8 cellular contexts compared by ENCODE assay signal in genomic region chr19:38686530-38686888, GRCh38. TPM values are rescaled to one million over a fixed set of nuclear protein-coding genes. Genes with fewer than 3 reads are reported as not detected.
DNase-seq lines count a peak whose midpoint lies in the region; ATAC-seq and TF ChIP-seq lines count a peak whose summit lies in the region.

No MANE protein-coding gene starts in this region.

- peak overlapping the region in 1 of 2 donors; percentile 51 for H3K4me3 Mint-ChIP-seq in CD14-positive monocyte
- peak overlapping the region; percentile 56 for H3K4me3 Mint-ChIP-seq in activated naive CD8-positive, alpha-beta T cell treated with anti-CD3 and anti-CD28 coated beads, Interleukin-2, amount 10 ng/mL, durations not matched to agents 7 days and 5 days

- DNase-seq in CD14-positive monocyte (ENCODE audit: low spot score) (no peak), OCI-M1 (lab: John Stamatoyannopoulos, UW) (no peak), SKM-1 (lab: John Stamatoyannopoulos, UW; ENCODE audit: unreplicated experiment) (no peak), OCI-M2 (lab: John Stamatoyannopoulos, UW; ENCODE audit: unreplicated experiment) (no peak)
- DNase-seq in activated naive CD8-positive, alpha-beta T cell treated with anti-CD3 and anti-CD28 coated beads, Interleukin-2, amount 10 ng/mL, durations not matched to agents 7 days and 5 days = peak; percentile 50

- POLR2A ChIA-PET in activated naive CD8-positive, alpha-beta T cell treated with anti-CD3 and anti-CD28 coated beads, Interleukin-2, amount 10 ng/mL, durations not matched to agents 7 days and 5 days (lab: Charles Lee) = interaction anchor here (1.5 kb wide), 1 partner anchor 39 kb away, joined by 6 read pairs; the partner anchor contains the start of gene ACTN4

- ATAC-seq in HG03442 (IDR thresholded peaks at IDR 0.05; ENCODE audit: unreplicated experiment) (peak; percentile 41), HG03439 (IDR thresholded peaks at IDR 0.05; ENCODE audit: unreplicated experiment) (no peak)
- peak; percentile 91 for ATAC-seq in activated naive CD8-positive, alpha-beta T cell treated with anti-CD3 and anti-CD28 coated beads, Interleukin-2, amount 10 ng/mL, durations not matched to agents 7 days and 5 days (ENCODE audit: low read depth)

- H3K4me3 ChIP-seq in mucosa of rectum (ENCODE audit: low read length in 2 of 2) = peak overlapping the region in 1 of 2 donors; percentile 31

- H3K4me1 ChIP-seq in mucosa of rectum (ENCODE audit: control insufficient read depth in 2 of 2, insufficient read depth in 2 of 2, low read length in 2 of 2) = peaks cover 45 to 57% of the 10 kb centered on the region in 2 donors

- intact Hi-C loops in CD14-positive monocyte (cut with micrococcal nuclease) = no loop called here

- no peaks in the 10 kb centered on the region for H3K27me3 ChIP-seq in mucosa of rectum (ENCODE audit: control insufficient read depth in 2 of 2, insufficient read depth in 2 of 2, low read length in 2 of 2)

- peak overlapping the region; percentile 42 to 99 (median 96) for H3K27ac Mint-ChIP-seq in CD14-positive monocyte
- H3K27ac Mint-ChIP-seq in activated naive CD8-positive, alpha-beta T cell treated with anti-CD3 and anti-CD28 coated beads, Interleukin-2, amount 10 ng/mL, durations not matched to agents 7 days and 5 days = peak overlapping the region; percentile 78

- no peak for TF ChIP-seq CTCF in CD14-positive monocyte (IDR thresholded peaks at IDR 0.05)

- H3K36me3 ChIP-seq in mucosa of rectum (ENCODE audit: control insufficient read depth in 2 of 2, insufficient read depth in 2 of 2, low read length in 2 of 2) = peaks cover 0 to 10% of the 10 kb centered on the region in 2 donors

- H3K4me1 Mint-ChIP-seq in CD14-positive monocyte = peaks cover 93% of the 10 kb centered on the region
- peaks cover 61% of the 10 kb centered on the region for H3K4me1 Mint-ChIP-seq in activated naive CD8-positive, alpha-beta T cell treated with anti-CD3 and anti-CD28 coated beads, Interleukin-2, amount 10 ng/mL, durations not matched to agents 7 days and 5 days

- H3K9me3 ChIP-seq in mucosa of rectum (ENCODE audit: control insufficient read depth in 2 of 2, low read length in 2 of 2) = no peaks in the 10 kb centered on the region

- peaks cover 9 to 19% of the 10 kb centered on the region in 2 donors for H3K36me3 Mint-ChIP-seq in CD14-positive monocyte
- peaks cover 26% of the 10 kb centered on the region for H3K36me3 Mint-ChIP-seq in activated naive CD8-positive, alpha-beta T cell treated with anti-CD3 and anti-CD28 coated beads, Interleukin-2, amount 10 ng/mL, durations not matched to agents 7 days and 5 days

- H3K9me3 Mint-ChIP-seq in CD14-positive monocyte = no peaks in the 10 kb centered on the region
- peaks cover 5% of the 10 kb centered on the region for H3K9me3 Mint-ChIP-seq in activated naive CD8-positive, alpha-beta T cell treated with anti-CD3 and anti-CD28 coated beads, Interleukin-2, amount 10 ng/mL, durations not matched to agents 7 days and 5 days

- peak overlapping the region; percentile 94 to 100 for H3K27ac ChIP-seq in mucosa of rectum (ENCODE audit: low read depth in 2 of 2, low read length in 2 of 2)

- no peaks in the 10 kb centered on the region for H3K27me3 Mint-ChIP-seq in CD14-positive monocyte (ENCODE audit: low read depth in 3 of 3)
- H3K27me3 Mint-ChIP-seq in activated naive CD8-positive, alpha-beta T cell treated with anti-CD3 and anti-CD28 coated beads, Interleukin-2, amount 10 ng/mL, durations not matched to agents 7 days and 5 days = no peaks in the 10 kb centered on the region

- H3K9ac ChIP-seq in mucosa of rectum (ENCODE audit: low read depth in 1 of 2, low read length in 2 of 2) = peak overlapping the region; percentile 68 to 80

RNA-seq across cellular contexts. Expression of gene ACTN4, which starts 39.1 kb away (rescaled TPM):
- polyA plus RNA-seq in CD14-positive monocyte = 10 to 100 TPM in 1 of 2 donors, 1 to 10 TPM in 1; 8.4 to 16.0 TPM
- total RNA-seq in activated naive CD8-positive, alpha-beta T cell treated with anti-CD3 and anti-CD28 coated beads, Interleukin-2, amount 10 ng/mL, durations not matched to agents 7 days and 5 days = 100 to 1,000 TPM; 236 to 252 TPM

RNA-seq across cellular contexts. Expression of gene CAPN12, which starts 57.8 kb away (rescaled TPM):
- polyA plus RNA-seq in CD14-positive monocyte = not detected
- 10 to 100 TPM; 22.7 to 26.4 TPM for total RNA-seq in activated naive CD8-positive, alpha-beta T cell treated with anti-CD3 and anti-CD28 coated beads, Interleukin-2, amount 10 ng/mL, durations not matched to agents 7 days and 5 days
